In the genomic region with DNA sequence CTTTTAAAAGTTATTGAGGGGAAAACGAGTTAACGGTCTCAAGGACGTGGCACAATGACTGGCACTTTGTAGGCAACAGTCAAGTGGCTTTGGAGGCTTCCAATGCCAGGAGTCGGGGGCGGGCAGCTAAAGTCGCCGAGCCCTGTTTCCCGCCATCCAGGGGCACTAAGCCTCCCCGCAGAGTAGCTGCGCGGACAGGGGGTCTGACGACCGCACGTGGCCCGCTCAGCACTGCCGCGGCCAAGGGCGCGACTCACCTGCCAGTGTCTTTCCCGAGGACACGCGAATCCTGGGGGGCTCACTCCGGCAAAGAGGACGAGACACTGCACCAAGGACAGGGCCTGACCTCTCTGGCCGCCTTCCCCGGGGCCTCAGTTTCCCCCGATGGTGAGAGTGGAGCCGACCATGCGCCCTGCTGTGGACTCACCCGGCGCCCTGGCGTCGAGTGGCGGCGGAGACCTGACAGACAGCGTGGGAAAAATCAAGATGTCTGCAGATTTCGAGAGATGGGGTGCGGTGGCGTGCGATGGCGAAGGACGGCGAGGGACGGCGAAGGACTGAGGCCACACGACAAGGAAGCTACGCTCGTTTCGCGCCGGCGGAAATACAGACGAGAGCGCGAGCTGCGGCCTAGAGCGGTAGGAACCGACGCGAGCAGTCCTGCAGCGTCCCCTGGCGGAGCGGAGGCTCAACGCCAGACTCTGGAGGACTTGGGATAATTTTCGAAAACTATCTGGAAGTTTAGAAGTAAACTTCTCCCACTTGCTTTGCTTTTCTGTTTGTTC, we compare ENCODE assay signal across 1 cellular context.
A peak's percentile ranks its signal among the peaks of the same experiment; 100 is the strongest.
TF ChIP-seq lines count a peak whose summit lies in the region.

A gene (minus strand): TSS at position 559 of the 785 bp plus-strand sequence.

TF ChIP-seq in HepG2, 621 proteins besides CTCF, POLR2A, EP300 and RAD21 (continued from another document):
- TF ChIP-seq, protein P1, sequence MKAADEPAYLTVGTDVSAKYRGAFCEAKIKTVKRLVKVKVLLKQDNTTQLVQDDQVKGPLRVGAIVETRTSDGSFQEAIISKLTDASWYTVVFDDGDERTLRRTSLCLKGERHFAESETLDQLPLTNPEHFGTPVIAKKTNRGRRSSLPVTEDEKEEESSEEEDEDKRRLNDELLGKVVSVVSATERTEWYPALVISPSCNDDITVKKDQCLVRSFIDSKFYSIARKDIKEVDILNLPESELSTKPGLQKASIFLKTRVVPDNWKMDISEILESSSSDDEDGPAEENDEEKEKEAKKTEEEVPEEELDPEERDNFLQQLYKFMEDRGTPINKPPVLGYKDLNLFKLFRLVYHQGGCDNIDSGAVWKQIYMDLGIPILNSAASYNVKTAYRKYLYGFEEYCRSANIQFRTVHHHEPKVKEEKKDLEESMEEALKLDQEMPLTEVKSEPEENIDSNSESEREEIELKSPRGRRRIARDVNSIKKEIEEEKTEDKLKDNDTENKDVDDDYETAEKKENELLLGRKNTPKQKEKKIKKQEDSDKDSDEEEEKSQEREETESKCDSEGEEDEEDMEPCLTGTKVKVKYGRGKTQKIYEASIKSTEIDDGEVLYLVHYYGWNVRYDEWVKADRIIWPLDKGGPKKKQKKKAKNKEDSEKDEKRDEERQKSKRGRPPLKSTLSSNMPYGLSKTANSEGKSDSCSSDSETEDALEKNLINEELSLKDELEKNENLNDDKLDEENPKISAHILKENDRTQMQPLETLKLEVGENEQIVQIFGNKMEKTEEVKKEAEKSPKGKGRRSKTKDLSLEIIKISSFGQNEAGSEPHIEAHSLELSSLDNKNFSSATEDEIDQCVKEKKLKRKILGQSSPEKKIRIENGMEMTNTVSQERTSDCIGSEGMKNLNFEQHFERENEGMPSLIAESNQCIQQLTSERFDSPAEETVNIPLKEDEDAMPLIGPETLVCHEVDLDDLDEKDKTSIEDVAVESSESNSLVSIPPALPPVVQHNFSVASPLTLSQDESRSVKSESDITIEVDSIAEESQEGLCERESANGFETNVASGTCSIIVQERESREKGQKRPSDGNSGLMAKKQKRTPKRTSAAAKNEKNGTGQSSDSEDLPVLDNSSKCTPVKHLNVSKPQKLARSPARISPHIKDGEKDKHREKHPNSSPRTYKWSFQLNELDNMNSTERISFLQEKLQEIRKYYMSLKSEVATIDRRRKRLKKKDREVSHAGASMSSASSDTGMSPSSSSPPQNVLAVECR (CRISPR knock-in tag; IDR thresholded peaks at IDR 0.05; ENCODE audit: borderline replicate concordance), result peak; percentile 100
- TF ChIP-seq ZNF556 (CRISPR knock-in tag; IDR thresholded peaks at IDR 0.05; ENCODE audit: borderline replicate concordance), result peak; percentile 100
- TF ChIP-seq ZNF326 (CRISPR knock-in tag; IDR thresholded peaks at IDR 0.05; ENCODE audit: borderline replicate concordance), result peak; percentile 86; the same call in 1 of the 2 replicates
- TF ChIP-seq NFE2 (CRISPR knock-in tag; IDR thresholded peaks at IDR 0.05), result peak; percentile 65
- peak; percentile 78; the same call in 1 of the 2 replicates for TF ChIP-seq DPF2 (CRISPR knock-in tag; IDR thresholded peaks at IDR 0.05; ENCODE audit: borderline replicate concordance, low read depth)
